Comparison of ENCODE assay signal across 18 cellular contexts in genomic region chr15:68152342-68152741, GRCh38.
"Had no signal": no experiment of that assay in that cellular context is flagged by ENCODE, and none has a peak within 500 bp of the region (broad histone marks: within the 10 kb centered on the region; RNA-seq: fewer than 3 reads in every experiment).

No MANE protein-coding gene starts in this region.

- H3K27ac Mint-ChIP-seq: activated CD4-positive, alpha-beta memory T cell treated with anti-CD3 and anti-CD28 coated beads, Interleukin-2, amount 10 ng/mL, durations not matched to agents 7 days and 5 days; activated CD8-positive, alpha-beta memory T cell treated with anti-CD3 and anti-CD28 coated beads, Interleukin-2, amount 10 ng/mL, durations not matched to agents 7 days and 5 days; activated T-helper 17 cell treated with anti-CD3 and anti-CD28 coated beads, Interleukin-2, amount 50 U/mL, for 72 hours; stimulated activated naive B cell treated with anti-CD40 and anti-IgM and Interleukin-4, amounts not matched to agents 10 μg/mL and 1 μg/mL and 100 μg/mL, for 72 hours; T-helper 2 cell treated with Interferon-gamma antibody and Interleukin-4, amounts not matched to agents 5 μg/mL and 100 μg/mL, for 36 hours had no signal

- H3K9me3 Mint-ChIP-seq: activated CD4-positive, alpha-beta memory T cell treated with anti-CD3 and anti-CD28 coated beads, Interleukin-2, amount 10 ng/mL, durations not matched to agents 7 days and 5 days; activated T-helper 17 cell treated with anti-CD3 and anti-CD28 coated beads, Interleukin-2, amount 50 U/mL, for 72 hours; stimulated activated naive B cell treated with anti-CD40 and anti-IgM and Interleukin-4, amounts not matched to agents 10 μg/mL and 1 μg/mL and 100 μg/mL, for 72 hours; T-helper 2 cell treated with Interferon-gamma antibody and Interleukin-4, amounts not matched to agents 5 μg/mL and 100 μg/mL, for 36 hours had no signal

- H3K27me3 Mint-ChIP-seq: activated CD4-positive, alpha-beta memory T cell treated with anti-CD3 and anti-CD28 coated beads, Interleukin-2, amount 10 ng/mL, durations not matched to agents 7 days and 5 days; activated CD8-positive, alpha-beta memory T cell treated with anti-CD3 and anti-CD28 coated beads, Interleukin-2, amount 10 ng/mL, durations not matched to agents 7 days and 5 days; activated T-helper 17 cell treated with anti-CD3 and anti-CD28 coated beads, Interleukin-2, amount 50 U/mL, for 72 hours; naive thymus-derived CD4-positive, alpha-beta T cell; stimulated activated naive B cell treated with anti-CD40 and anti-IgM and Interleukin-4, amounts not matched to agents 10 μg/mL and 1 μg/mL and 100 μg/mL, for 72 hours had no signal

- H3K27ac ChIP-seq: ascending aorta, ovary, sigmoid colon had no signal

- H3K4me3 ChIP-seq: ascending aorta, ovary, sigmoid colon, thyroid gland had no signal

- H3K27me3 ChIP-seq: ascending aorta, ovary, sigmoid colon, thyroid gland had no signal

- ATAC-seq: activated CD8-positive, alpha-beta memory T cell treated with anti-CD3 and anti-CD28 coated beads, Interleukin-2, amount 10 ng/mL, durations not matched to agents 7 days and 5 days; activated T-helper 17 cell treated with anti-CD3 and anti-CD28 coated beads, Interleukin-2, amount 50 U/mL, for 72 hours; naive thymus-derived CD4-positive, alpha-beta T cell; stimulated activated naive B cell treated with anti-CD40 and anti-IgM and Interleukin-4, amounts not matched to agents 10 μg/mL and 1 μg/mL and 100 μg/mL, for 72 hours had no signal

- H3K36me3 ChIP-seq: ovary had no signal

- DNase-seq: activated CD4-positive, alpha-beta memory T cell treated with anti-CD3 and anti-CD28 coated beads, Interleukin-2, amount 10 ng/mL, durations not matched to agents 7 days and 5 days; activated CD4-positive, alpha-beta T cell treated with anti-CD3 and anti-CD28 coated beads for 48 hours; activated CD4-positive, CD25-positive, alpha-beta regulatory T cell; activated CD8-positive, alpha-beta memory T cell treated with anti-CD3 and anti-CD28 coated beads, Interleukin-2, amount 10 ng/mL, durations not matched to agents 7 days and 5 days; activated naive CD4-positive, alpha-beta T cell treated with Interleukin-2 at 50 U/mL for 16 hours; dermis blood vessel endothelial cell; effector memory CD4-positive, alpha-beta T cell; foreskin fibroblast; mesenchymal stem cell; naive thymus-derived CD4-positive, alpha-beta T cell; ovary; sigmoid colon; stimulated activated CD4-positive, alpha-beta T cell treated with anti-CD3 and anti-CD28 coated beads, Interleukin-4, amount 100 ng/mL, for 4 hours; stimulated activated naive B cell treated with anti-CD40 and anti-IgM and Interleukin-4, amounts not matched to agents 10 μg/mL and 1 μg/mL and 100 μg/mL, for 72 hours; thyroid gland had no signal

- H3K9me3 ChIP-seq: ascending aorta, ovary, sigmoid colon, thyroid gland had no signal

- H3K4me3 Mint-ChIP-seq: activated CD4-positive, alpha-beta memory T cell treated with anti-CD3 and anti-CD28 coated beads, Interleukin-2, amount 10 ng/mL, durations not matched to agents 7 days and 5 days; activated CD8-positive, alpha-beta memory T cell treated with anti-CD3 and anti-CD28 coated beads, Interleukin-2, amount 10 ng/mL, durations not matched to agents 7 days and 5 days; activated T-helper 17 cell treated with anti-CD3 and anti-CD28 coated beads, Interleukin-2, amount 50 U/mL, for 72 hours; naive thymus-derived CD4-positive, alpha-beta T cell; stimulated activated naive B cell treated with anti-CD40 and anti-IgM and Interleukin-4, amounts not matched to agents 10 μg/mL and 1 μg/mL and 100 μg/mL, for 72 hours; T-helper 2 cell treated with Interferon-gamma antibody and Interleukin-4, amounts not matched to agents 5 μg/mL and 100 μg/mL, for 36 hours had no signal
